ENCODE assay signal across 15 cellular contexts in genomic region chr4:23903859-23904438, GRCh38. TPM values are rescaled to one million over a fixed set of nuclear protein-coding genes. Genes with fewer than 3 reads are reported as not detected.
DNase-seq lines count a peak whose midpoint lies in the region; ATAC-seq and TF ChIP-seq lines count a peak whose summit lies in the region.
"Had no signal": no experiment of that assay in that cellular context is flagged by ENCODE, and none has a peak within 500 bp of the region (broad histone marks: within the 10 kb centered on the region; RNA-seq: fewer than 3 reads in every experiment).

No MANE protein-coding gene starts in this region.

- H3K27me3 ChIP-seq in psoas muscle (ENCODE audit: insufficient read depth in 3 of 3, low read length in 2 of 3), result no peaks in the 10 kb centered on the region
- H3K27me3 ChIP-seq in A673 (replicated peaks; ENCODE audit: insufficient read depth, low read depth, low read length, poor library complexity), result no peaks in the 10 kb centered on the region

- DNase-seq in NCI-H1105 treated with DMSO at 0.1 percent for 48 hours (lab: John Stamatoyannopoulos, UW) (peak; percentile 61), NCI-H510A treated with DMSO at 0.1 percent for 48 hours (lab: John Stamatoyannopoulos, UW) (peak; percentile 66), Right ventricle myocardium superior (no peak), psoas muscle (no peak), A673 (ENCODE audit: low spot score) (no peak)
- DNase-seq: activated CD4-positive, alpha-beta T cell treated with anti-CD3 and anti-CD28 coated beads, Interleukin-2, amount 10 ng/mL, durations not matched to agents 7 days and 5 days; activated naive CD4-positive, alpha-beta T cell treated with Interleukin-2 at 50 U/mL for 16 hours; Caco-2; naive thymus-derived CD4-positive, alpha-beta T cell; stimulated activated CD4-positive, alpha-beta T cell treated with anti-CD3 and anti-CD28 coated beads, Interleukin-1b, Interleukin-23, amount 100 ng/mL, for 48 hours had no signal

- CTCF ChIA-PET in A673 (lab: Charles Lee), result no interaction called here

- H3K36me3 ChIP-seq in psoas muscle (ENCODE audit: insufficient read depth in 1 of 2, low read depth in 1 of 2) (no peaks in the 10 kb centered on the region), A673 (ENCODE audit: insufficient read depth, low read length, poor library complexity, severe bottlenecking) (no peaks in the 10 kb centered on the region)

- no TSS peak for BruUV-seq in A673 (replicated peaks; lab: Mats Ljungman, UMichigan)

- H3K4me3 ChIP-seq in psoas muscle (peak overlapping the region; percentile 48), A673 (ENCODE audit: low read depth, low read length, poor library complexity, severe bottlenecking) (no peak overlapping the region)
- H3K4me3 ChIP-seq: SK-N-MC had no signal

- TF ChIP-seq CTCF in psoas muscle (IDR thresholded peaks at IDR 0.05) (no peak), A673 (conservative IDR thresholded peaks at IDR 0.05; ENCODE audit: low read depth, low read length) (no peak)

- POLR2A ChIA-PET in A673 (lab: Charles Lee; ENCODE audit: low non-redundant PET), result no interaction called here

- WGBS in psoas muscle, 3 donors, result 12 to 21% (median 17%) methylated on average over 7 of the region's 7 CpGs

- no peaks in the 10 kb centered on the region for H3K9me3 ChIP-seq in psoas muscle
- H3K9me3 ChIP-seq in A673 (ENCODE audit: low read depth, low read length, poor library complexity, severe bottlenecking), result no peaks in the 10 kb centered on the region
- H3K9me3 ChIP-seq: Caco-2 had no signal

- peak overlapping the region; percentile 80 for H3K27ac ChIP-seq in psoas muscle
- no peak overlapping the region for H3K27ac ChIP-seq in A673 (ENCODE audit: low read depth, low read length, poor library complexity, severe bottlenecking)
- H3K27ac ChIP-seq: HL-60, SK-N-MC had no signal

- ATAC-seq in Right ventricle myocardium superior (ENCODE audit: poor library complexity) (peak; percentile 56), psoas muscle (peak; percentile 90 to 93 (median 92)), GM18867 (IDR thresholded peaks at IDR 0.05; ENCODE audit: unreplicated experiment) (no peak), GM18520 (IDR thresholded peaks at IDR 0.05; ENCODE audit: unreplicated experiment) (no peak), HG02840 (IDR thresholded peaks at IDR 0.05; ENCODE audit: low FRiP score, unreplicated experiment) (no peak)
- ATAC-seq: naive thymus-derived CD4-positive, alpha-beta T cell had no signal

- intact Hi-C loops in Right ventricle myocardium superior (cut with DNase I), result no loop called here
- intact Hi-C loops in psoas muscle (cut with DNase I), result no loop called here
- intact Hi-C loops in A673 (cut with micrococcal nuclease; ENCODE audit: unreplicated experiment), result no loop called here

- H3K4me1 ChIP-seq in psoas muscle (peaks cover 16% of the 10 kb centered on the region), A673 (ENCODE audit: insufficient read depth, low read length, poor library complexity, severe bottlenecking) (no peaks in the 10 kb centered on the region)
- H3K4me1 ChIP-seq: Caco-2 had no signal

RNA-seq across cellular contexts. Expression of gene PPARGC1A, which starts 14.1 kb away (rescaled TPM):
- total RNA-seq in Right ventricle myocardium superior (82.8 TPM), psoas muscle (10 to 100 TPM in 3 of 4 donors, 1 to 10 TPM in 1; 7.8 to 89.3 (median 53.0) TPM), A673 (2021) (not detected in 2 replicates)
- 10 to 100 TPM; 13.0 to 64.3 (median 33.1) TPM for polyA plus RNA-seq in psoas muscle
- total RNA-seq: activated CD4-positive, alpha-beta T cell treated with anti-CD3 and anti-CD28 coated beads, Interleukin-2, amount 10 ng/mL, durations not matched to agents 7 days and 5 days; Caco-2; naive thymus-derived CD4-positive, alpha-beta T cell had no signal
- polyA plus RNA-seq: naive thymus-derived CD4-positive, alpha-beta T cell had no signal

Comparison
In these comparisons a context has a peak if more than half of its experiments do, and no peak if none do; other contexts are left out.
1. DNase-seq: peak in NCI-H1105 treated with DMSO at 0.1 percent for 48 hours (single experiment) and NCI-H510A treated with DMSO at 0.1 percent for 48 hours (single experiment); none in Right ventricle myocardium superior (single experiment), psoas muscle (0 of 2) and A673 (single experiment).
2. ATAC-seq: peak in Right ventricle myocardium superior (single experiment) and psoas muscle (4 of 4); none in GM18867 (single experiment), GM18520 (single experiment) and HG02840 (single experiment).